In the genomic region with DNA sequence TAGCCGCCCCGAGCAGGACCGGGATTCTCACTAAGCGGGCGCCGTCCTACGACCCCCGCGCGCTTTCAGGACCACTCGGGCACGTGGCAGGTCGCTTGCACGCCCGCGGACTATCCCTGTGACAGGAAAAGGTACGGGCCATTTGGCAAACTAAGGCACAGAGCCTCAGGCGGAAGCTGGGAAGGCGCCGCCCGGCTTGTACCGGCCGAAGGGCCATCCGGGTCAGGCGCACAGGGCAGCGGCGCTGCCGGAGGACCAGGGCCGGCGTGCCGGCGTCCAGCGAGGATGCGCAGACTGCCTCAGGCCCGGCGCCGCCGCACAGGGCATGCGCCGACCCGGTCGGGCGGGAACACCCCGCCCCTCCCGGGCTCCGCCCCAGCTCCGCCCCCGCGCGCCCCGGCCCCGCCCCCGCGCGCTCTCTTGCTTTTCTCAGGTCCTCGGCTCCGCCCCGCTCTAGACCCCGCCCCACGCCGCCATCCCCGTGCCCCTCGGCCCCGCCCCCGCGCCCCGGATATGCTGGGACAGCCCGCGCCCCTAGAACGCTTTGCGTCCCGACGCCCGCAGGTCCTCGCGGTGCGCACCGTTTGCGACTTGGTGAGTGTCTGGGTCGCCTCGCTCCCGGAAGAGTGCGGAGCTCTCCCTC, we compare ENCODE assay signal across 8 cellular contexts. TPM values are rescaled to one million over a fixed set of nuclear protein-coding genes. Genes with fewer than 3 reads are reported as not detected.
DNase-seq lines count a peak whose midpoint lies in the region; ATAC-seq and TF ChIP-seq lines count a peak whose summit lies in the region.

A gene (plus strand): TSS at position 539 of the 643 bp plus-strand sequence.

- no peaks in the 10 kb centered on the region for H3K9me3 Mint-ChIP-seq in activated CD8-positive, alpha-beta T cell treated with anti-CD3 and anti-CD28 coated beads, Interleukin-2, amount 10 ng/mL, durations not matched to agents 7 days and 5 days (ENCODE audit: insufficient read depth)

- H3K27ac ChIP-seq in lung (ENCODE audit: low read depth in 1 of 2, low read length in 1 of 2), result peak within 1 kb of the TSS; percentile 65 to 81

- H3K27me3 ChIP-seq in lung (ENCODE audit: control insufficient read depth, insufficient read depth), result no peaks in the 10 kb centered on the region

- WGBS in lung, 2 donors, result 2 to 5% methylated on average over 52 to 83 of the region's 83 CpGs

- peaks cover 8% of the 10 kb centered on the region for H3K4me1 Mint-ChIP-seq in activated CD8-positive, alpha-beta T cell treated with anti-CD3 and anti-CD28 coated beads, Interleukin-2, amount 10 ng/mL, durations not matched to agents 7 days and 5 days (ENCODE audit: low read depth)

- CTCF ChIA-PET in activated CD8-positive, alpha-beta T cell treated with anti-CD3 and anti-CD28 coated beads, Interleukin-2, amount 10 ng/mL, durations not matched to agents 7 days and 5 days (lab: Charles Lee), result no interaction called here

- peaks cover 3 to 5% of the 10 kb centered on the region in 2 donors for H3K4me1 ChIP-seq in lung (ENCODE audit: control insufficient read depth in 2 of 2, insufficient read depth in 2 of 2, low read length in 2 of 2)

- H3K4me3 ChIP-seq in lung, result peak within 1 kb of the TSS; percentile 81

- H3K4me3 Mint-ChIP-seq in activated CD8-positive, alpha-beta T cell treated with anti-CD3 and anti-CD28 coated beads, Interleukin-2, amount 10 ng/mL, durations not matched to agents 7 days and 5 days, result peak within 1 kb of the TSS; percentile 76

- H3K9me3 ChIP-seq in lung (ENCODE audit: control insufficient read depth in 2 of 2, insufficient read depth in 1 of 2, low read length in 1 of 2), result no peaks in the 10 kb centered on the region

- in situ Hi-C loops in GM13976 (cut with MboI; ENCODE audit: low sequenced_read_pairs, unreplicated experiment), result no loop called here

- H3K36me3 ChIP-seq in lung (ENCODE audit: control insufficient read depth in 2 of 2, insufficient read depth in 2 of 2, low read length in 2 of 2), result no peaks in the 10 kb centered on the region

- peaks cover 12% of the 10 kb centered on the region for H3K36me3 Mint-ChIP-seq in activated CD8-positive, alpha-beta T cell treated with anti-CD3 and anti-CD28 coated beads, Interleukin-2, amount 10 ng/mL, durations not matched to agents 7 days and 5 days (ENCODE audit: low read depth)

- no peaks in the 10 kb centered on the region for H3K27me3 Mint-ChIP-seq in activated CD8-positive, alpha-beta T cell treated with anti-CD3 and anti-CD28 coated beads, Interleukin-2, amount 10 ng/mL, durations not matched to agents 7 days and 5 days (ENCODE audit: low read depth)

- ATAC-seq in HG02610 (IDR thresholded peaks at IDR 0.05; ENCODE audit: unreplicated experiment) (peak; percentile 87), lung (ENCODE audit: insufficient read depth, low FRiP score) (peak; percentile 99)
- ATAC-seq in activated CD8-positive, alpha-beta T cell treated with anti-CD3 and anti-CD28 coated beads, Interleukin-2, amount 10 ng/mL, durations not matched to agents 7 days and 5 days, result peak; percentile 99

- POLR2A ChIA-PET in activated CD8-positive, alpha-beta T cell treated with anti-CD3 and anti-CD28 coated beads, Interleukin-2, amount 10 ng/mL, durations not matched to agents 7 days and 5 days (lab: Charles Lee), result interaction anchor here (1.2 to 1.5 kb wide), 2 partner anchors 9 to 645 kb away, joined by 3 read pairs; no protein-coding TSS in a partner anchor

- H3K27ac Mint-ChIP-seq in activated CD8-positive, alpha-beta T cell treated with anti-CD3 and anti-CD28 coated beads, Interleukin-2, amount 10 ng/mL, durations not matched to agents 7 days and 5 days, result peak within 1 kb of the TSS; percentile 74

- TF ChIP-seq CTCF in GM13976 (IDR thresholded peaks at IDR 0.05; ENCODE audit: borderline replicate concordance, control extremely low read depth, extremely low read depth, insufficient read depth, missing control alignments) (no peak), lung (IDR thresholded peaks at IDR 0.05; ENCODE audit: control extremely low read depth, extremely low read depth) (no peak)

- DNase-seq in GM13976 (ENCODE audit: low spot score) (peak; percentile 98), NCI-H1930 (lab: John Stamatoyannopoulos, UW) (peak; percentile 51 to 75), ecto neural progenitor cell (ENCODE audit: low spot score) (peak; percentile 96), lung (ENCODE audit: low spot score) (peak; percentile 95), NOMO-1 treated with dmso at 0.1 percent for 144 hours (lab: John Stamatoyannopoulos, UW; ENCODE audit: unreplicated experiment) (no peak)
- DNase-seq in activated CD8-positive, alpha-beta T cell treated with anti-CD3 and anti-CD28 coated beads, Interleukin-2, amount 10 ng/mL, durations not matched to agents 7 days and 5 days, result peak; percentile 98
- peak; percentile 93 to 99 (median 97) for DNase-seq in stimulated activated CD4-positive, alpha-beta T cell treated with anti-CD3 and anti-CD28 coated beads, TNF-alpha, amount 100 ng/mL, for 1 hour (ENCODE audit: low read depth in 3 of 3, low spot score in 1 of 3)

RNA-seq across cellular contexts. Expression of the gene that starts here (rescaled TPM):
- 10 to 100 TPM; 16.7 to 17.3 TPM for total RNA-seq in activated CD8-positive, alpha-beta T cell treated with anti-CD3 and anti-CD28 coated beads, Interleukin-2, amount 10 ng/mL, durations not matched to agents 7 days and 5 days
- 10 to 100 TPM; 23.6 to 39.6 TPM for total RNA-seq in lung
- 10 to 100 TPM in 1 of 2 donors, 1 to 10 TPM in 1; 9.9 to 22.9 TPM for polyA plus RNA-seq in lung
